1 cellular context compared by ENCODE assay signal in genomic region chr13:102798653-102799543, GRCh38.
A peak's percentile ranks its signal among the peaks of the same experiment; 100 is the strongest.
TF ChIP-seq lines count a peak whose summit lies in the region.

Gene BIVM (plus strand): TSS chr13:102799119. CDS start chr13:102807268, 8,149 bp downstream.
Gene POGLUT2 (minus strand): TSS chr13:102798976. CDS start chr13:102798670, 306 bp downstream.

TF ChIP-seq in HepG2, 621 proteins besides CTCF, POLR2A, EP300 and RAD21 (continued from another document and continues in another):
- TF ChIP-seq PAX8 (CRISPR knock-in tag; IDR thresholded peaks at IDR 0.05; ENCODE audit: borderline replicate concordance) = 0 out of 2 replicates have a peak, but pooled peaks have one; percentile 46
- TF ChIP-seq TFAP4 (IDR thresholded peaks at IDR 0.05; ENCODE audit: borderline replicate concordance, low read depth) = 0 out of 2 replicates have a peak, but pooled peaks have one; percentile 8
- TF ChIP-seq SOX13 (IDR thresholded peaks at IDR 0.05) = no peak
- peak in 1 of 2 experiments; percentile 17; a peak in 1 of 4 replicates for TF ChIP-seq SOX13 (CRISPR knock-in tag; conservative IDR thresholded peaks at IDR 0.05 in 1 of 2, IDR thresholded peaks at IDR 0.05 in 1 of 2)
- TF ChIP-seq ZNF441 (CRISPR knock-in tag; IDR thresholded peaks at IDR 0.05; ENCODE audit: borderline replicate concordance) = no peak
- TF ChIP-seq ZNF264 (CRISPR knock-in tag; IDR thresholded peaks at IDR 0.05) = 0 out of 2 replicates have a peak, but pooled peaks have one; percentile 41
- TF ChIP-seq SIN3B (IDR thresholded peaks at IDR 0.05; ENCODE audit: low read length) = no peak; the same call in 1 of the 2 replicates
- no peak for TF ChIP-seq PAF1 (CRISPR knock-in tag; IDR thresholded peaks at IDR 0.05)
- no peak for TF ChIP-seq HNRNPL (IDR thresholded peaks at IDR 0.05; ENCODE audit: low read depth, low read length)
- TF ChIP-seq ZNF780A (CRISPR knock-in tag; IDR thresholded peaks at IDR 0.05) = no peak
- no peak for TF ChIP-seq NFE2L2 (IDR thresholded peaks at IDR 0.05; ENCODE audit: low read length)
- TF ChIP-seq TFDP2 (CRISPR knock-in tag; IDR thresholded peaks at IDR 0.05) = peak; percentile 42; the same call in 1 of the 2 replicates
- no peak for TF ChIP-seq RELA (CRISPR knock-in tag; IDR thresholded peaks at IDR 0.05)
- TF ChIP-seq ZNF619 (CRISPR knock-in tag; IDR thresholded peaks at IDR 0.05) = no peak
- peak; percentile 33; the same call in 1 of the 2 replicates for TF ChIP-seq ZFX (CRISPR knock-in tag; IDR thresholded peaks at IDR 0.05; ENCODE audit: low read depth)
- TF ChIP-seq ATF7-NPFF (CRISPR knock-in tag; IDR thresholded peaks at IDR 0.05; ENCODE audit: low read depth) = no peak
- no peak; the same call in 1 of the 2 replicates for TF ChIP-seq ZSCAN9 (CRISPR knock-in tag; IDR thresholded peaks at IDR 0.05; ENCODE audit: borderline replicate concordance)
- peak; percentile 70 for TF ChIP-seq ASH2L (IDR thresholded peaks at IDR 0.05; ENCODE audit: insufficient read length, low read depth, low read length)
- no peak; the same call in 1 of the 2 replicates for TF ChIP-seq ZNF431 (CRISPR knock-in tag; IDR thresholded peaks at IDR 0.05; ENCODE audit: borderline replicate concordance, low read depth)
- no peak; the same call in 1 of the 2 replicates for TF ChIP-seq USF2 (IDR thresholded peaks at IDR 0.05; ENCODE audit: low read depth, low read length)
- TF ChIP-seq USF2 (CRISPR knock-in tag; IDR thresholded peaks at IDR 0.05; ENCODE audit: borderline replicate concordance) = peak; percentile 73; the same call in 1 of the 2 replicates
- peak; percentile 53; the same call in 1 of the 2 replicates for TF ChIP-seq FOXC1 (CRISPR knock-in tag; IDR thresholded peaks at IDR 0.05; ENCODE audit: borderline replicate concordance)
- TF ChIP-seq NR2F6 (IDR thresholded peaks at IDR 0.05) = no peak
- TF ChIP-seq NR2F6 (CRISPR knock-in tag; IDR thresholded peaks at IDR 0.05) = no peak
- peak; percentile 74 for TF ChIP-seq GMEB1 (CRISPR knock-in tag; IDR thresholded peaks at IDR 0.05; ENCODE audit: borderline replicate concordance)
- no peak for TF ChIP-seq MED8 (CRISPR knock-in tag; IDR thresholded peaks at IDR 0.05; ENCODE audit: insufficient replicate concordance)
- no peak for TF ChIP-seq MLLT10 (CRISPR knock-in tag; IDR thresholded peaks at IDR 0.05)
- TF ChIP-seq ZSCAN31 (CRISPR knock-in tag; IDR thresholded peaks at IDR 0.05; ENCODE audit: low read depth) = peak; percentile 72
- TF ChIP-seq ZNF543 (CRISPR knock-in tag; IDR thresholded peaks at IDR 0.05) = peak; percentile 71; the same call in 1 of the 2 replicates
- peak; percentile 56 for TF ChIP-seq RXRA (CRISPR knock-in tag; IDR thresholded peaks at IDR 0.05)
- TF ChIP-seq TOE1 (CRISPR knock-in tag; IDR thresholded peaks at IDR 0.05) = no peak
- TF ChIP-seq MIXL1 (CRISPR knock-in tag; IDR thresholded peaks at IDR 0.05) = no peak
- no peak for TF ChIP-seq ZNF232 (CRISPR knock-in tag; IDR thresholded peaks at IDR 0.05; ENCODE audit: borderline replicate concordance)
- TF ChIP-seq ZHX2 (IDR thresholded peaks at IDR 0.05; ENCODE audit: low read depth) = no peak
- TF ChIP-seq ZHX2 (CRISPR knock-in tag; IDR thresholded peaks at IDR 0.05; ENCODE audit: borderline replicate concordance) = 0 out of 2 replicates have a peak, but pooled peaks have one; percentile 10
- peak; percentile 56; the same call in 1 of the 2 replicates for TF ChIP-seq ZNF687 (CRISPR knock-in tag; IDR thresholded peaks at IDR 0.05)
- TF ChIP-seq SALL1 (CRISPR knock-in tag; IDR thresholded peaks at IDR 0.05) = peak; percentile 72
- TF ChIP-seq ZNF710 (CRISPR knock-in tag; IDR thresholded peaks at IDR 0.05; ENCODE audit: borderline replicate concordance) = 0 out of 2 replicates have a peak, but pooled peaks have one; percentile 6
- TF ChIP-seq ZGPAT (CRISPR knock-in tag; IDR thresholded peaks at IDR 0.05) = peak; percentile 39; the same call in 1 of the 2 replicates
- TF ChIP-seq ELF3 (CRISPR knock-in tag; IDR thresholded peaks at IDR 0.05) = no peak
- TF ChIP-seq ZNF652 (CRISPR knock-in tag; IDR thresholded peaks at IDR 0.05; ENCODE audit: borderline replicate concordance, low read depth) = no peak
- TF ChIP-seq ZMYM3 (CRISPR knock-in tag; IDR thresholded peaks at IDR 0.05) = no peak
- no peak for TF ChIP-seq HNF4G (IDR thresholded peaks at IDR 0.05; ENCODE audit: borderline replicate concordance, low read depth, low read length)
- no peak for TF ChIP-seq HNF4G (CRISPR knock-in tag; IDR thresholded peaks at IDR 0.05; ENCODE audit: borderline replicate concordance, low read depth)
